31 cellular contexts compared by ENCODE assay signal in genomic region chr2:17933251-17933650, GRCh38. TPM values are rescaled to one million over a fixed set of nuclear protein-coding genes. Genes with fewer than 3 reads are reported as not detected.
"Had no signal": no experiment of that assay in that cellular context is flagged by ENCODE, and none has a peak within 500 bp of the region (broad histone marks: within the 10 kb centered on the region; RNA-seq: fewer than 3 reads in every experiment).

No MANE protein-coding gene starts in this region.

- H3K4me1 ChIP-seq: adrenal gland, SJCRH30 had no signal

- DNase-seq: activated CD4-positive, alpha-beta memory T cell treated with anti-CD3 and anti-CD28 coated beads, Interleukin-2, amount 10 ng/mL, durations not matched to agents 7 days and 5 days; activated CD4-positive, alpha-beta T cell treated with anti-CD3 and anti-CD28 coated beads for 1 hour; activated CD4-positive, alpha-beta T cell treated with anti-CD3 and anti-CD28 coated beads for 48 hours; activated CD4-positive, CD25-positive, alpha-beta regulatory T cell; activated CD8-positive, alpha-beta memory T cell treated with anti-CD3 and anti-CD28 coated beads for 24 hours; activated CD8-positive, alpha-beta memory T cell treated with anti-CD3 and anti-CD28 coated beads, Interleukin-2, amount 10 ng/mL, durations not matched to agents 7 days and 5 days; activated gamma-delta T cell; activated naive CD4-positive, alpha-beta T cell treated with Interleukin-2 at 50 U/mL for 16 hours; activated naive CD8-positive, alpha-beta T cell treated with anti-CD3 and anti-CD28 coated beads, Interleukin-2, amount 10 ng/mL, durations not matched to agents 7 days and 5 days; activated T-cell treated with anti-CD3 and anti-CD28 coated beads, Interleukin-2, amount 50 U/mL, for 1 hour; activated T-cell treated with anti-CD3 and anti-CD28 coated beads, Interleukin-2, amount 50 U/mL, for 72 hours; adrenal gland; anterior cingulate cortex; caudate nucleus; Karpas-422; KBM-7; NCI-H1105; NCI-H1417 treated with DMSO at 0.1 percent for 48 hours; NCI-H187 treated with DMSO at 0.1 percent for 48 hours; NCI-H2081; NCI-H226; NCI-H446 treated with DMSO at 0.1 percent for 48 hours; NCI-H524; SHP77; SJCRH30; T1000; WERI-Rb-1 had no signal

- H3K4me3 ChIP-seq: adrenal gland, SJCRH30, SK-N-MC had no signal

- H3K27me3 ChIP-seq: adrenal gland, SJCRH30 had no signal

- H3K9me3 ChIP-seq: adrenal gland had no signal

- H3K36me3 ChIP-seq: adrenal gland had no signal

RNA-seq across cellular contexts. Expression of gene KCNS3, which starts 54.8 kb away (rescaled TPM):
- total RNA-seq: activated CD4-positive, alpha-beta memory T cell treated with anti-CD3 and anti-CD28 coated beads, Interleukin-2, amount 10 ng/mL, durations not matched to agents 7 days and 5 days; activated CD8-positive, alpha-beta memory T cell treated with anti-CD3 and anti-CD28 coated beads, Interleukin-2, amount 10 ng/mL, durations not matched to agents 7 days and 5 days; activated naive CD8-positive, alpha-beta T cell treated with anti-CD3 and anti-CD28 coated beads, Interleukin-2, amount 10 ng/mL, durations not matched to agents 7 days and 5 days; activated T-cell treated with anti-CD3 and anti-CD28 coated beads, Interleukin-2, amount 50 U/mL, for 72 hours; activated T-helper 17 cell treated with anti-CD3 and anti-CD28 coated beads, Interleukin-2, amount 50 U/mL, for 72 hours; T-helper 1 cell treated with Interleukin-12 subunit alpha and Interleukin-12 subunit beta and Interleukin-4 antibody, amounts not matched to agents 30 ng/mL and 1 ng/mL, for 36 hours; T-helper 2 cell treated with Interferon-gamma antibody and Interleukin-4, amounts not matched to agents 100 ng/mL and 5 ng/mL, for 36 hours had no signal
